ENCODE assay signal across 31 cellular contexts in genomic region chr14:36570065-36570464, GRCh38. TPM values are rescaled to one million over a fixed set of nuclear protein-coding genes. Genes with fewer than 3 reads are reported as not detected.
"Had no signal": no experiment of that assay in that cellular context is flagged by ENCODE, and none has a peak within 500 bp of the region (broad histone marks: within the 10 kb centered on the region; RNA-seq: fewer than 3 reads in every experiment).

No MANE protein-coding gene starts in this region.

- H3K4me1 ChIP-seq: colonic mucosa, spleen had no signal

- ATAC-seq: activated CD4-positive, alpha-beta T cell treated with anti-CD3 and anti-CD28 coated beads for 36 hours; activated CD8-positive, alpha-beta memory T cell treated with anti-CD3 and anti-CD28 coated beads, Interleukin-2, amount 10 ng/mL, durations not matched to agents 7 days and 5 days; activated CD8-positive, alpha-beta T cell treated with anti-CD3 and anti-CD28 coated beads, Interleukin-2, amount 10 ng/mL, durations not matched to agents 7 days and 5 days; activated naive CD4-positive, alpha-beta T cell treated with anti-CD3 and anti-CD28 coated beads, Interleukin-2, amount 50 U/mL, for 72 hours; left cardiac atrium; left ventricle myocardium superior; right cardiac atrium had no signal

- H3K27ac ChIP-seq: cardiac muscle cell, colonic mucosa, spleen had no signal

- DNase-seq: activated CD4-positive, alpha-beta T cell treated with anti-CD3 and anti-CD28 coated beads for 36 hours; activated CD4-positive, CD25-positive, alpha-beta regulatory T cell; activated CD8-positive, alpha-beta memory T cell treated with anti-CD3 and anti-CD28 coated beads, Interleukin-2, amount 10 ng/mL, durations not matched to agents 7 days and 5 days; activated CD8-positive, alpha-beta T cell treated with anti-CD3 and anti-CD28 coated beads, Interleukin-2, amount 10 ng/mL, durations not matched to agents 7 days and 5 days; activated T-cell treated with anti-CD3 and anti-CD28 coated beads, Interleukin-2, amount 50 U/mL, for 48 hours; anterior cingulate cortex; cerebellar nuclear complex; colonic mucosa; effector CD8-positive, alpha-beta T cell; erythroblast; head of caudate nucleus; hippocampal formation; left cardiac atrium; left ventricle myocardium superior; posterior cingulate gyrus; right cardiac atrium; spleen; stimulated activated naive CD4-positive, alpha-beta T cell treated with Interleukin-2 at 50 U/mL for 16 hours; trophoblast cell had no signal

- H3K4me3 ChIP-seq: cardiac muscle cell, colonic mucosa, spleen had no signal

- H3K36me3 ChIP-seq: cardiac muscle cell, colonic mucosa, spleen had no signal

- H3K9me3 ChIP-seq: colonic mucosa, spleen had no signal

RNA-seq across cellular contexts. Expression of gene NKX2-8, which starts 12.3 kb away (rescaled TPM):
- total RNA-seq: activated CD4-positive, alpha-beta T cell treated with anti-CD3 and anti-CD28 coated beads for 36 hours; activated CD8-positive, alpha-beta memory T cell treated with anti-CD3 and anti-CD28 coated beads, Interleukin-2, amount 10 ng/mL, durations not matched to agents 7 days and 5 days; activated CD8-positive, alpha-beta T cell treated with anti-CD3 and anti-CD28 coated beads, Interleukin-2, amount 10 ng/mL, durations not matched to agents 7 days and 5 days; activated naive CD4-positive, alpha-beta T cell treated with anti-CD3 and anti-CD28 coated beads, Interleukin-2, amount 50 U/mL, for 72 hours; activated T-helper 2 cell treated with anti-CD3 and anti-CD28 coated beads, Interferon-gamma antibody, Interleukin-2, Interleukin-4, amounts not matched to agents 10 μg/mL and 5 μg/mL and 100 μg/mL, durations not matched to agents 14 hours and 24 hours and 36 hours; colonic mucosa; dermis microvascular lymphatic vessel endothelial cell; fibroblast of lung; fibroblast of villous mesenchyme; left cardiac atrium; left ventricle myocardium superior; lung microvascular endothelial cell; mucosa of gallbladder; osteoblast; right cardiac atrium; spleen; temporal lobe had no signal
- polyA plus RNA-seq: adipose tissue, cardiac muscle cell, fibroblast of lung, right cardiac atrium, spleen had no signal

RNA-seq across cellular contexts. Expression of gene NKX2-1, which starts 50.0 kb away (rescaled TPM):
- total RNA-seq: activated CD4-positive, alpha-beta T cell treated with anti-CD3 and anti-CD28 coated beads for 36 hours; activated CD8-positive, alpha-beta memory T cell treated with anti-CD3 and anti-CD28 coated beads, Interleukin-2, amount 10 ng/mL, durations not matched to agents 7 days and 5 days; activated CD8-positive, alpha-beta T cell treated with anti-CD3 and anti-CD28 coated beads, Interleukin-2, amount 10 ng/mL, durations not matched to agents 7 days and 5 days; activated naive CD4-positive, alpha-beta T cell treated with anti-CD3 and anti-CD28 coated beads, Interleukin-2, amount 50 U/mL, for 72 hours; activated T-helper 2 cell treated with anti-CD3 and anti-CD28 coated beads, Interferon-gamma antibody, Interleukin-2, Interleukin-4, amounts not matched to agents 10 μg/mL and 5 μg/mL and 100 μg/mL, durations not matched to agents 14 hours and 24 hours and 36 hours; cardiac muscle cell; dermis microvascular lymphatic vessel endothelial cell; fibroblast of lung; fibroblast of villous mesenchyme; left cardiac atrium; left ventricle myocardium superior; lung microvascular endothelial cell; osteoblast; spleen had no signal
- polyA plus RNA-seq: adipose tissue, fibroblast of lung, keratinocyte, right cardiac atrium, spleen had no signal
